8 cellular contexts compared by ENCODE assay signal in genomic region chr10:30423655-30424275, GRCh38. TPM values are rescaled to one million over a fixed set of nuclear protein-coding genes. Genes with fewer than 3 reads are reported as not detected.
DNase-seq lines count a peak whose midpoint lies in the region; ATAC-seq and TF ChIP-seq lines count a peak whose summit lies in the region.
"Not testable (repeated sequence)": the region's sequence is repeated elsewhere in the genome, so short reads cannot be mapped to it uniquely, and the experiment has no call there.

No MANE protein-coding gene starts in this region.

- H3K79me2 ChIP-seq in ACC112 (ENCODE audit: control insufficient read depth, insufficient read depth, low read length, unreplicated experiment); osteoblast (ENCODE audit: insufficient read depth, low read length): not testable (repeated sequence)

- H3K4me3 Mint-ChIP-seq in stimulated activated naive CD8-positive, alpha-beta T cell treated with anti-CD3 and anti-CD28 coated beads, Interleukin-15, Interleukin-2, amounts not matched to agents 100 ng/mL and 50 ng/mL, for 24 hours = not testable (repeated sequence)

- peaks cover 54% of the 10 kb centered on the region for H3K4me1 Mint-ChIP-seq in stimulated activated naive CD8-positive, alpha-beta T cell treated with anti-CD3 and anti-CD28 coated beads, Interleukin-15, Interleukin-2, amounts not matched to agents 100 ng/mL and 50 ng/mL, for 24 hours (ENCODE audit: low read depth)

- CTCF ChIA-PET in RWPE1 (lab: Yijun Ruan, JAX) = not testable (repeated sequence)

- not testable (repeated sequence) for DNase-seq in HL-60 (ENCODE audit: low read depth in 1 of 2, low spot score in 1 of 2); RWPE1 (ENCODE audit: low spot score); caudate nucleus (lab: John Stamatoyannopoulos, UW); foreskin keratinocyte; lower lobe of right lung; osteoblast (ENCODE audit: insufficient read length, low spot score, missing footprints)

- not testable (repeated sequence) for H3K27me3 ChIP-seq in ACC112 (ENCODE audit: insufficient read depth, low read length); HL-60 (ENCODE audit: insufficient read depth, poor library complexity, severe bottlenecking); foreskin keratinocyte; lower lobe of right lung (ENCODE audit: low read depth); osteoblast (ENCODE audit: insufficient read depth, low read length)

- H3K4me1 ChIP-seq in ACC112 (ENCODE audit: control insufficient read depth, insufficient read depth, low read length, unreplicated experiment) = peaks cover 16% of the 10 kb centered on the region
- H3K4me1 ChIP-seq in foreskin keratinocyte; osteoblast (ENCODE audit: insufficient read depth, low read length): not testable (repeated sequence)
- peaks cover 40% of the 10 kb centered on the region for H3K4me1 ChIP-seq in lower lobe of right lung

- H4K20me1 ChIP-seq in osteoblast (ENCODE audit: insufficient read depth, low read length) = not testable (repeated sequence)

- POLR2A ChIA-PET in RWPE1 (lab: Yijun Ruan, JAX; ENCODE audit: low non-redundant PET) = not testable (repeated sequence)

- TF ChIP-seq CTCF in HL-60 (IDR thresholded peaks at IDR 0.05; ENCODE audit: insufficient read depth, low read length); RWPE1 (conservative IDR thresholded peaks at IDR 0.05; ENCODE audit: low read depth); foreskin keratinocyte (conservative IDR thresholded peaks at IDR 0.05); lower lobe of right lung (IDR thresholded peaks at IDR 0.05); osteoblast (IDR thresholded peaks at IDR 0.05; ENCODE audit: extremely low read depth, low read depth, low read length): not testable (repeated sequence)

- not testable (repeated sequence) for H3K4me2 ChIP-seq in osteoblast (ENCODE audit: insufficient read depth, low read length)

- ATAC-seq in foreskin keratinocyte = peak; percentile 38
- ATAC-seq in lower lobe of right lung = peak in 1 of 2 donors; percentile 41

- H3K9me3 ChIP-seq in lower lobe of right lung; osteoblast (ENCODE audit: low read depth, low read length): not testable (repeated sequence)

- H3K27ac ChIP-seq in ACC112 (ENCODE audit: low read depth, low read length) (peak overlapping the region; percentile 60), HL-60 (replicated peaks) (peak overlapping the region; percentile 88), RWPE1 (peak overlapping the region; percentile 86), caudate nucleus (ENCODE audit: low read depth, low read length) (peak overlapping the region; percentile 45), foreskin keratinocyte (peak overlapping the region; percentile 61), lower lobe of right lung (peak overlapping the region; percentile 75)
- not testable (repeated sequence) for H3K27ac ChIP-seq in osteoblast (ENCODE audit: low read depth, low read length)

- H3K36me3 Mint-ChIP-seq in stimulated activated naive CD8-positive, alpha-beta T cell treated with anti-CD3 and anti-CD28 coated beads, Interleukin-15, Interleukin-2, amounts not matched to agents 100 ng/mL and 50 ng/mL, for 24 hours (ENCODE audit: low read depth) = not testable (repeated sequence)

- H3K4me3 ChIP-seq in ACC112 (ENCODE audit: low read depth, low read length); HL-60 (replicated peaks; ENCODE audit: insufficient read depth, low read length); lower lobe of right lung; osteoblast (ENCODE audit: insufficient read depth, low read length): not testable (repeated sequence)

- intact Hi-C loops in lower lobe of right lung (cut with DNase I) = not testable (repeated sequence)

- not testable (repeated sequence) for H3K9me3 Mint-ChIP-seq in stimulated activated naive CD8-positive, alpha-beta T cell treated with anti-CD3 and anti-CD28 coated beads, Interleukin-15, Interleukin-2, amounts not matched to agents 100 ng/mL and 50 ng/mL, for 24 hours

- peak overlapping the region; percentile 58 for H3K27ac Mint-ChIP-seq in stimulated activated naive CD8-positive, alpha-beta T cell treated with anti-CD3 and anti-CD28 coated beads, Interleukin-15, Interleukin-2, amounts not matched to agents 100 ng/mL and 50 ng/mL, for 24 hours

- H3K36me3 ChIP-seq in ACC112 (ENCODE audit: insufficient read depth, low read length); lower lobe of right lung; osteoblast (ENCODE audit: insufficient read depth, low read length): not testable (repeated sequence)

- peak overlapping the region; percentile 63 for H2AFZ ChIP-seq in ACC112 (ENCODE audit: low read length, unreplicated experiment)
- H2AFZ ChIP-seq in osteoblast (ENCODE audit: low read length) = peak overlapping the region; percentile 75

- H3K27me3 Mint-ChIP-seq in stimulated activated naive CD8-positive, alpha-beta T cell treated with anti-CD3 and anti-CD28 coated beads, Interleukin-15, Interleukin-2, amounts not matched to agents 100 ng/mL and 50 ng/mL, for 24 hours = not testable (repeated sequence)

RNA-seq across cellular contexts. Expression of gene MAP3K8, which starts 10.2 kb away (rescaled TPM):
- 1.2 and 2.1 TPM in 2 replicates for total RNA-seq in foreskin keratinocyte
- polyA plus RNA-seq in foreskin keratinocyte = 1.5 and 1.8 TPM in 2 replicates
- total RNA-seq in lower lobe of right lung = 34.0 TPM
- total RNA-seq in osteoblast = 10.3 and 14.5 TPM in 2 replicates
